In the genomic region with DNA sequence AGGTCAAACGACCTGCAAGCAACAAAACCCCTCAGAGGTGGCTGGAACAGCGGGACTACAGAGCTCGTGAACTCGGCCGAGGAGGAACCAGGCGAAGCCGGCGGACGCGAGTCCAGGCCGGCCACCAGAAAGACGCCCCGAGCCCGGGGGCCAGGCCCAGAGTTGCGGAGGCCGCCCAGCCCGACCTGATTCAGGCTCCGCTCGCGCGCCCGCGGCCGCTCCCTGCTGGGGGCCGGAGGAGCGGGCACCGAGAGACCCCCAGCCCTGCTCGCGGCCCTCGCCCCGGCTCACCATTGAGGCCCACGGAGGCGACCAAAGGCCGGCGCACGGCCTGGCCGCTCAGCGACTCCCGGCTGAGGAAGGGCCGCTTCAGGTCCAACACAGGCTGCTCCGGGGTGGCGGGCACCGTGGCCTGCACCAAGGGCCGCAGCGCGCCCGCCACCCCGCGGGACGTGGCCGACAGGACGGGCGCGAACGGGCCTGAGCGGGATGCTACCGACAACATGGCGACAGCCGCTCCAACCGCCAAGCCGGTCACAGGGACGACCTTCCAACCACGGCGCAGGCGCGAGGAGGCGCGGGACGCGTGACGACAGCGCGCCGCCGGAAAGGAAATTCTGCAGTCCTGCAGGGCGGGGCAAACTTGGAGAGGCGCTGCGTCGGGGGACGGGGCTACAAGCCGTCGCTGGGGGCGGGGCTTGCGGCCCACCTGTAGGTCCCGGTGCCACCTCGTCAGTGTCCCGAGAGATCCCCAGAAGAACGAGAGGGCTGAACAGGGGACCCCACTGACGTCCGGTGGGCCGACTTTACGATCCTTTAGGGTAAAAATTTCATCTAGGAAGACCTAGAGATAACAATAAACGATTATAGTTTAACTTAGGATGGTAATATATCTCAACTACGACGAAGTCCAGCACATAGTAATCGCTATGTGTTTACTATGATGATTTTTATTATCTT, we compare ENCODE assay signal across 8 cellular contexts. TPM values are rescaled to one million over a fixed set of nuclear protein-coding genes. Genes with fewer than 3 reads are reported as not detected.
DNase-seq lines count a peak whose midpoint lies in the region; ATAC-seq, FAIRE-seq and TF ChIP-seq lines count a peak whose summit lies in the region.

A gene (minus strand): TSS at position 538 of the 960 bp plus-strand sequence. CDS start 33 bp downstream, at position 505.

- peaks cover 42% of the 10 kb centered on the region for H3K79me2 ChIP-seq in HepG2 (ENCODE audit: insufficient read depth, low read length)

- H3K36me3 Mint-ChIP-seq in CD4-positive, alpha-beta T cell (ENCODE audit: low read depth) = peaks cover 42% of the 10 kb centered on the region

- WGBS in HepG2 (ENCODE audit: low lambda C conversion rate) = 4% methylated on average over 28 of the region's 96 CpGs

- peak; percentile 91 to 95 (median 94) for DNase-seq in CD4-positive, alpha-beta T cell
- peak; percentile 97 for DNase-seq in NCI-H82 (lab: John Stamatoyannopoulos, UW)
- DNase-seq in activated CD4-positive, alpha-beta T cell treated with anti-CD3 and anti-CD28 coated beads, Interleukin-2, amount 50 U/mL, for 48 hours = peak; percentile 96 to 97
- DNase-seq in dermis blood vessel endothelial cell = peak; percentile 96
- peak; percentile 88 for DNase-seq in HepG2 (ENCODE audit: low spot score)
- peak; percentile 94 to 95 for DNase-seq in stimulated activated CD4-positive, alpha-beta T cell treated with anti-CD3 and anti-CD28 coated beads, Interleukin-2, amount 100 ng/mL, for 48 hours

- H3K9me3 ChIP-seq in CD4-positive, alpha-beta T cell (ENCODE audit: control insufficient read depth, low read length) = no peaks in the 10 kb centered on the region
- H3K9me3 ChIP-seq in HepG2 (ENCODE audit: low read length) = no peaks in the 10 kb centered on the region

- BruUV-seq in HepG2 (replicated peaks; lab: Mats Ljungman, UMichigan) = no TSS peak

- H3K27ac ChIP-seq in CD4-positive, alpha-beta T cell (ENCODE audit: low read depth, low read length) = peak within 1 kb of the TSS; percentile 78
- H3K27ac ChIP-seq in HepG2 (ENCODE audit: extremely low read length, insufficient read depth, low read length) = peak within 1 kb of the TSS; percentile 81

- H4K20me1 ChIP-seq in HepG2 (ENCODE audit: insufficient read depth, low read length) = peaks cover 30% of the 10 kb centered on the region

- peaks cover 6% of the 10 kb centered on the region for H3K9me3 Mint-ChIP-seq in CD4-positive, alpha-beta T cell

- peak within 1 kb of the TSS; percentile 96 for H3K27ac Mint-ChIP-seq in CD4-positive, alpha-beta T cell

- H3K4me3 ChIP-seq in HepG2 (replicated peaks in 1 of 3; ENCODE audit: insufficient read depth in 1 of 3, low read depth in 2 of 3, low read length in 3 of 3) = peak within 1 kb of the TSS; percentile 66 to 89 (median 83)

- H3K4me1 Mint-ChIP-seq in CD4-positive, alpha-beta T cell (ENCODE audit: low read depth) = peaks cover 54% of the 10 kb centered on the region

- peak; percentile 43; the same call in 1 of the 2 replicates for TF ChIP-seq RAD21 in HepG2 (CRISPR knock-in tag; IDR thresholded peaks at IDR 0.05)

- H3K4me3 Mint-ChIP-seq in CD4-positive, alpha-beta T cell = peak within 1 kb of the TSS; percentile 99

- POLR2A ChIA-PET in CD4-positive, alpha-beta T cell (lab: Charles Lee) = interaction anchor here (1.0 kb wide), 1 partner anchor 1420 kb away, joined by 4 read pairs; no protein-coding TSS in a partner anchor
- POLR2A ChIA-PET in HepG2 (lab: Yijun Ruan, JAX) = interaction anchor here (1.2 kb wide), 1 partner anchor 10 kb away, joined by 3 read pairs; no protein-coding TSS in a partner anchor

- H3K27me3 Mint-ChIP-seq in CD4-positive, alpha-beta T cell = peaks cover 14% of the 10 kb centered on the region

- CTCF ChIA-PET in CD4-positive, alpha-beta T cell (lab: Charles Lee) = no interaction called here
- CTCF ChIA-PET in HepG2 (lab: Yijun Ruan, JAX; ENCODE audit: low intra/inter-chr PET ratio, low total read pairs) = no interaction called here

- H2AFZ ChIP-seq in HepG2 (ENCODE audit: low read length) = peak within 1 kb of the TSS; percentile 98

- no peaks in the 10 kb centered on the region for H3K27me3 ChIP-seq in CD4-positive, alpha-beta T cell (ENCODE audit: control insufficient read depth, insufficient read depth, low read length)
- no peaks in the 10 kb centered on the region; a peak in 1 of 5 replicates for H3K27me3 ChIP-seq in HepG2 (ENCODE audit: control insufficient read depth in 1 of 2, insufficient read depth in 2 of 2, low read length in 2 of 2)

- TF ChIP-seq EP300 in HepG2 (IDR thresholded peaks at IDR 0.05; ENCODE audit: low read depth in 2 of 2, low read length in 2 of 2) (no peak), HepG2 (CRISPR knock-in tag; IDR thresholded peaks at IDR 0.05; ENCODE audit: borderline replicate concordance) (no peak)

- ATAC-seq in CD4-positive, alpha-beta T cell (ENCODE audit: poor library complexity) = peak; percentile 96
- ATAC-seq in GM19452 (IDR thresholded peaks at IDR 0.05; ENCODE audit: unreplicated experiment) (peak; percentile 97), HG03575 (IDR thresholded peaks at IDR 0.05; ENCODE audit: extremely low read depth, insufficient number of reproducible peaks, low FRiP score, unreplicated experiment) (peak; percentile 83), HepG2 (peak; percentile 96)

- H3K4me2 ChIP-seq in HepG2 (ENCODE audit: low read depth, low read length) = peak within 1 kb of the TSS; percentile 88

- intact Hi-C loops in CD4-positive, alpha-beta T cell (cut with DNase I, micrococcal nuclease) = loop anchor here (5.0 to 10.0 kb wide), 6 partner anchors 394 to 1421 kb away; a partner anchor contains a TSS
- intact Hi-C loops in HepG2 (cut with micrococcal nuclease; ENCODE audit: unreplicated experiment) = no loop called here

- TF ChIP-seq POLR2A in HepG2 (IDR thresholded peaks at IDR 0.05; ENCODE audit: insufficient read depth in 1 of 2, low read depth in 2 of 2, low read length in 2 of 2) = peak in 1 of 2 experiments; percentile 52; a peak in 3 of 4 replicates

- H3K9ac ChIP-seq in HepG2 (ENCODE audit: insufficient read depth, low read depth, low read length) = peak within 1 kb of the TSS; percentile 99

- in situ Hi-C loops in HepG2 (cut with HindIII; ENCODE audit: extremely low pct_ligation_motif_present, low pct_unique_long_range_greater_than_20kb) = no loop called here

- H3K36me3 ChIP-seq in HepG2 (replicated peaks in 1 of 2; ENCODE audit: control insufficient read depth in 1 of 2, insufficient read depth in 2 of 2, low read length in 2 of 2) = 0 out of 5 replicates have a peak, but pooled peaks cover 0 to 6% of the 10 kb centered on the region in 2 experiments

- H3K4me1 ChIP-seq in HepG2 (ENCODE audit: insufficient read depth, low read length) = peaks cover 29% of the 10 kb centered on the region

- no peak for TF ChIP-seq CTCF in CD4-positive, alpha-beta T cell (IDR thresholded peaks at IDR 0.05)
- no peak for TF ChIP-seq CTCF in HepG2 (CRISPR knock-in tag; IDR thresholded peaks at IDR 0.05)

- no peak for FAIRE-seq in HepG2 (lab: Jason Lieb, UNC)

TF ChIP-seq in HepG2, 621 proteins besides CTCF, POLR2A, EP300 and RAD21 (continues in another document):
- TF ChIP-seq ZNF558 (CRISPR knock-in tag; IDR thresholded peaks at IDR 0.05; ENCODE audit: borderline replicate concordance) = no peak; the same call in 1 of the 2 replicates
- TF ChIP-seq RFX5 (IDR thresholded peaks at IDR 0.05; ENCODE audit: low read depth, low read length) = no peak
- peak; percentile 81 for TF ChIP-seq YY1 (IDR thresholded peaks at IDR 0.05; ENCODE audit: insufficient read depth, insufficient replicate concordance, low read depth, low read length)
- TF ChIP-seq ELF1 (CRISPR knock-in tag; IDR thresholded peaks at IDR 0.05) = peak; percentile 73
- TF ChIP-seq MYC (CRISPR knock-in tag; IDR thresholded peaks at IDR 0.05; ENCODE audit: borderline replicate concordance) = peak; percentile 75; the same call in 1 of the 2 replicates
- 0 out of 2 replicates have a peak, but pooled peaks have one; percentile 30 for TF ChIP-seq ZNF263 (CRISPR knock-in tag; IDR thresholded peaks at IDR 0.05)

RNA-seq across cellular contexts. Expression of the gene that starts here (rescaled TPM):
- 10 to 100 TPM; 30.5 TPM for total RNA-seq in CD4-positive, alpha-beta T cell
- total RNA-seq in dermis blood vessel endothelial cell (33.5 and 34.7 TPM in 2 replicates), HepG2 (2016; rRNA removed; fragmentation: Illumina TruSeq; extraction: Trizol) (51.1 and 59.2 TPM in 2 replicates)
- total RNA-seq in HepG2 (2016; cell fraction: cytosol; rRNA removed; fragmentation: Illumina TruSeq; extraction: Trizol; ENCODE audit: low read depth) = 32.8 and 38.5 TPM in 2 replicates
- 50.1 and 62.4 TPM in 2 replicates for total RNA-seq in HepG2 (2016; cell fraction: insoluble cytoplasmic fraction; rRNA removed; fragmentation: Illumina TruSeq; extraction: Trizol)
- 42.1 and 44.3 TPM in 2 replicates for total RNA-seq in HepG2 (2016; cell fraction: membrane; rRNA removed; fragmentation: Illumina TruSeq; extraction: Trizol)
- total RNA-seq in HepG2 (2016; cell fraction: nucleus; rRNA removed; fragmentation: Illumina TruSeq; extraction: Trizol) = 23.6 and 24.1 TPM in 2 replicates
- 39.5 and 49.5 TPM in 2 replicates for polyA plus RNA-seq in HepG2 (2011; rRNA removed)
- 40.4 and 43.1 TPM in 2 replicates for polyA plus RNA-seq in HepG2 (2011; cell fraction: cytosol; rRNA removed)
- 14.5 and 15.8 TPM in 2 replicates for polyA plus RNA-seq in HepG2 (2011; cell fraction: nucleus; rRNA removed)
- 31.6 and 34.2 TPM in 2 replicates for polyA plus RNA-seq in HepG2 (2012)
- 46.9 and 48.1 TPM in 2 replicates for polyA plus RNA-seq in HepG2 (2016; cell fraction: cytosol; fragmentation: Illumina TruSeq; extraction: Trizol; ENCODE audit: low read depth)
- polyA plus RNA-seq in HepG2 (2016; cell fraction: insoluble cytoplasmic fraction; fragmentation: Illumina TruSeq; extraction: Trizol; ENCODE audit: low read depth) = 62.8 and 64.7 TPM in 2 replicates
- 40.7 and 41.8 TPM in 2 replicates for polyA plus RNA-seq in HepG2 (2016; cell fraction: membrane; fragmentation: Illumina TruSeq; extraction: Trizol; ENCODE audit: low read depth)
- 26.2 and 27.9 TPM in 2 replicates for polyA plus RNA-seq in HepG2 (2016; cell fraction: nucleus; fragmentation: Illumina TruSeq; extraction: Trizol; ENCODE audit: insufficient read depth, low read depth)
- polyA minus RNA-seq in HepG2 (2011; rRNA and poly(A)+ RNA removed; ENCODE audit: low replicate concordance) = 44.4 and 46.6 TPM in 2 replicates
- 20.7 and 21.3 TPM in 2 replicates for polyA minus RNA-seq in HepG2 (2011; cell fraction: cytosol; rRNA and poly(A)+ RNA removed)
- 24.2 and 28.1 TPM in 2 replicates for polyA minus RNA-seq in HepG2 (2011; cell fraction: nucleus; rRNA and poly(A)+ RNA removed)

Comparison
In these comparisons a context has a peak if more than half of its experiments do, and no peak if none do; other contexts are left out.
1. Peak in every context shown above with its lines: DNase-seq, ATAC-seq, H3K4me3 ChIP-seq and H3K27ac ChIP-seq.